Comparison of ENCODE assay signal across 1 cellular context in genomic region chr3:97810779-97811390, GRCh38.
TF ChIP-seq lines count a peak whose summit lies in the region.

No MANE protein-coding gene starts in this region.

TF ChIP-seq in SK-N-SH, 30 proteins besides CTCF, POLR2A, EP300 and RAD21 (continued from another document):
- TF ChIP-seq TCF12 (IDR thresholded peaks at IDR 0.05) (no peak), FOXJ3 (CRISPR knock-in tag; IDR thresholded peaks at IDR 0.05) (no peak), FOSL2 (IDR thresholded peaks at IDR 0.05; ENCODE audit: borderline replicate concordance, low read depth) (peak; percentile 30; the same call in 1 of the 2 replicates)
